20 cellular contexts compared by ENCODE assay signal in genomic region chr14:54085841-54086240, GRCh38.
A peak's percentile ranks its signal among the peaks of the same experiment; 100 is the strongest.
DNase-seq lines count a peak whose midpoint lies in the region; ATAC-seq, FAIRE-seq and TF ChIP-seq lines count a peak whose summit lies in the region.
"Had no signal": no experiment of that assay in that cellular context is flagged by ENCODE, and none has a peak within 500 bp of the region (broad histone marks: within the 10 kb centered on the region; RNA-seq: fewer than 3 reads in every experiment).

No MANE protein-coding gene starts in this region.

- peaks cover 12% of the 10 kb centered on the region for H3K4me1 Mint-ChIP-seq in astrocyte (ENCODE audit: low read depth, unreplicated experiment)
- H3K4me1 Mint-ChIP-seq in HFFc6 (ENCODE audit: low read depth) = peaks cover 14% of the 10 kb centered on the region; the same call in 1 of the 2 replicates
- H3K4me1 Mint-ChIP-seq: CD4-positive, CD25-positive, alpha-beta regulatory T cell had no signal

- no peak overlapping the region for H3K27ac ChIP-seq in astrocyte (ENCODE audit: low read depth, low read length)
- H3K27ac ChIP-seq in mesenchymal stem cell (ENCODE audit: low read length, poor library complexity, severe bottlenecking) = no peak overlapping the region
- peak overlapping the region; percentile 24 to 69 (median 53) for H3K27ac ChIP-seq in transverse colon
- H3K27ac ChIP-seq: A549 had no signal

- no peak overlapping the region for H2AK5ac ChIP-seq in mesenchymal stem cell (ENCODE audit: low read length, severe bottlenecking)

- in situ Hi-C loops in transverse colon (cut with MboI; ENCODE audit: low pct_ligation_motif_present in 1 of 4, low pct_unique_long_range_greater_than_20kb in 1 of 4, low sequenced_read_pairs in 3 of 4) = no loop called here

- H3K4me1 ChIP-seq in astrocyte (ENCODE audit: insufficient read depth, low read length) (no peaks in the 10 kb centered on the region), mesenchymal stem cell (ENCODE audit: control insufficient read depth, insufficient read depth, low read depth, low read length) (no peaks in the 10 kb centered on the region), transverse colon (no peaks in the 10 kb centered on the region)
- H3K4me1 ChIP-seq: A549 had no signal

- H3K79me1 ChIP-seq in mesenchymal stem cell (replicated peaks; ENCODE audit: low read length, poor library complexity, severe bottlenecking) = no peaks in the 10 kb centered on the region

- no peaks in the 10 kb centered on the region for H4K20me1 ChIP-seq in astrocyte (ENCODE audit: insufficient read depth, low read length)

- H3K27me3 Mint-ChIP-seq in astrocyte (ENCODE audit: low read depth, unreplicated experiment) (no peaks in the 10 kb centered on the region), HFFc6 (ENCODE audit: insufficient read depth) (peaks cover 3% of the 10 kb centered on the region; the same call in 1 of the 2 replicates)
- H3K27me3 Mint-ChIP-seq: CD4-positive, CD25-positive, alpha-beta regulatory T cell had no signal

- TF ChIP-seq POLR2A in transverse colon (IDR thresholded peaks at IDR 0.05) = no peak

- no peak overlapping the region for H2BK5ac ChIP-seq in mesenchymal stem cell (ENCODE audit: low read depth, low read length, poor library complexity, severe bottlenecking)

- ATAC-seq in HG03108 (IDR thresholded peaks at IDR 0.05; ENCODE audit: unreplicated experiment) = no peak
- ATAC-seq: A549, GM23338 had no signal

- H2BK120ac ChIP-seq in mesenchymal stem cell (ENCODE audit: low read depth, low read length) = peak overlapping the region; percentile 50

- FAIRE-seq in astrocyte (lab: Jason Lieb, UNC) = no peak
- FAIRE-seq: A549 had no signal

- H3K9me3 ChIP-seq in astrocyte (ENCODE audit: insufficient read depth, low read depth, low read length) (no peaks in the 10 kb centered on the region), mesenchymal stem cell (ENCODE audit: control insufficient read depth, low read length) (no peaks in the 10 kb centered on the region), transverse colon (no peaks in the 10 kb centered on the region)
- H3K9me3 ChIP-seq: A549, MG63 had no signal

- H4K91ac ChIP-seq in mesenchymal stem cell (ENCODE audit: low read length) = no peak overlapping the region

- H3K9ac ChIP-seq in astrocyte (ENCODE audit: low read length) (no peak overlapping the region), mesenchymal stem cell (ENCODE audit: low read length) (peak overlapping the region; percentile 61)

- H2BK15ac ChIP-seq in mesenchymal stem cell (ENCODE audit: low read depth, poor library complexity, severe bottlenecking) = no peak overlapping the region

- no peaks in the 10 kb centered on the region for H3K79me2 ChIP-seq in astrocyte (ENCODE audit: insufficient read depth, low read length)

- H4K8ac ChIP-seq in mesenchymal stem cell (ENCODE audit: low read length) = peak overlapping the region; percentile 62

- DNase-seq in AG10803 (ENCODE audit: low read depth) = peak; percentile 28
- peak; percentile 65 for DNase-seq in astrocyte (ENCODE audit: low read depth)
- peak; percentile 50 for DNase-seq in mesenchymal stem cell
- no peak for DNase-seq in transverse colon
- DNase-seq in HFFc6 = no peak
- DNase-seq in activated CD8-positive, alpha-beta memory T cell treated with anti-CD3 and anti-CD28 coated beads, Interleukin-2, amount 50 U/mL, for 48 hours = no peak
- DNase-seq in inferior parietal cortex (ENCODE audit: extremely low spot score) = no peak
- DNase-seq: AML-193; Calu3; CD4-positive, CD25-positive, alpha-beta regulatory T cell; DMS79 treated with DMSO at 0.1 percent for 48 hours; GF-D8; KG1; MG63; NCI-H1105; NCI-H187; Right ventricle myocardium superior had no signal

- no peak overlapping the region for H3K4me2 ChIP-seq in astrocyte (ENCODE audit: low read length)
- H3K4me2 ChIP-seq in mesenchymal stem cell (ENCODE audit: low read length, poor library complexity, severe bottlenecking) = no peak overlapping the region
- H3K4me2 ChIP-seq: A549, GM23338 had no signal

- no peak overlapping the region for H3K4me3 ChIP-seq in AG10803 (ENCODE audit: low read length)
- H3K4me3 ChIP-seq in astrocyte (ENCODE audit: insufficient read depth, low read depth, low read length) = no peak overlapping the region
- no peak overlapping the region for H3K4me3 ChIP-seq in mesenchymal stem cell (ENCODE audit: insufficient read depth in 1 of 2, low read depth in 1 of 2, low read length in 2 of 2)
- H3K4me3 ChIP-seq in transverse colon = no peak overlapping the region
- H3K4me3 ChIP-seq: A549, GM23338, MG63 had no signal

- H3K23ac ChIP-seq in mesenchymal stem cell (ENCODE audit: low read length in 2 of 2) = no peak overlapping the region

- TF ChIP-seq EP300 in transverse colon (IDR thresholded peaks at IDR 0.05; ENCODE audit: low read depth) = no peak

- no peak overlapping the region for H3K14ac ChIP-seq in mesenchymal stem cell (ENCODE audit: low read length in 2 of 2)

- H3K36me3 ChIP-seq in astrocyte (ENCODE audit: insufficient read depth, low read length) = no peaks in the 10 kb centered on the region
- H3K36me3 ChIP-seq in mesenchymal stem cell (ENCODE audit: control insufficient read depth in 1 of 2, insufficient read depth in 2 of 2, low read depth in 1 of 2, low read length in 2 of 2) = no peaks in the 10 kb centered on the region
- no peaks in the 10 kb centered on the region for H3K36me3 ChIP-seq in transverse colon
- H3K36me3 ChIP-seq: MG63 had no signal

- H3K27me3 ChIP-seq in astrocyte (ENCODE audit: insufficient read depth, low read length) (no peaks in the 10 kb centered on the region), mesenchymal stem cell (ENCODE audit: control insufficient read depth in 1 of 2, insufficient read depth in 1 of 2, low read length in 2 of 2) (no peaks in the 10 kb centered on the region), transverse colon (no peaks in the 10 kb centered on the region)
- H3K27me3 ChIP-seq: MG63 had no signal

- H3K27ac Mint-ChIP-seq in astrocyte (ENCODE audit: unreplicated experiment) (no peak overlapping the region), HFFc6 (no peak overlapping the region)
- H3K27ac Mint-ChIP-seq: CD4-positive, CD25-positive, alpha-beta regulatory T cell; GM23338 had no signal

- TF ChIP-seq CTCF in AG10803 (conservative IDR thresholded peaks at IDR 0.05; ENCODE audit: low read length) = no peak
- no peak for TF ChIP-seq CTCF in astrocyte (IDR thresholded peaks at IDR 0.05; ENCODE audit: insufficient read depth, low read depth, low read length)
- TF ChIP-seq CTCF in transverse colon (IDR thresholded peaks at IDR 0.05) = no peak
- no peak for TF ChIP-seq CTCF in HFFc6 (IDR thresholded peaks at IDR 0.05)

- H3K9me3 Mint-ChIP-seq in astrocyte (ENCODE audit: unreplicated experiment) = no peaks in the 10 kb centered on the region
- no peaks in the 10 kb centered on the region for H3K9me3 Mint-ChIP-seq in HFFc6
- H3K9me3 Mint-ChIP-seq: GM23338 had no signal

- WGBS in mesenchymal stem cell = 39% methylated on average over 3 of the region's 4 CpGs
- 67 to 73% methylated on average over 4 of the region's 4 CpGs for WGBS in transverse colon (ENCODE audit: low coverage in 1 of 2), 2 donors

- H3K36me3 Mint-ChIP-seq in astrocyte (ENCODE audit: low read depth, unreplicated experiment) (no peaks in the 10 kb centered on the region), HFFc6 (ENCODE audit: low read depth) (no peaks in the 10 kb centered on the region)
- H3K36me3 Mint-ChIP-seq: CD4-positive, CD25-positive, alpha-beta regulatory T cell had no signal

- intact Hi-C loops in transverse colon (cut with DNase I; ENCODE audit: low total_unique reads) = no loop called here

- peak overlapping the region in 1 of 2 experiments; percentile 52 for H3K18ac ChIP-seq in mesenchymal stem cell (ENCODE audit: low read depth in 1 of 2, low read length in 2 of 2)

- H2AFZ ChIP-seq in astrocyte (ENCODE audit: low read depth, low read length) = no peak overlapping the region
- no peak overlapping the region for H2AFZ ChIP-seq in mesenchymal stem cell (ENCODE audit: low read depth, low read length)
- H2AFZ ChIP-seq: GM23338 had no signal

- peak overlapping the region; percentile 85 to 87 for H2BK12ac ChIP-seq in mesenchymal stem cell (ENCODE audit: low read length in 2 of 2)

- H3K4me3 Mint-ChIP-seq in astrocyte (ENCODE audit: unreplicated experiment) = no peak overlapping the region
- H3K4me3 Mint-ChIP-seq in HFFc6 = no peak overlapping the region
- H3K4me3 Mint-ChIP-seq: CD4-positive, CD25-positive, alpha-beta regulatory T cell; GM23338 had no signal

- H3K4ac ChIP-seq in mesenchymal stem cell (ENCODE audit: low read depth in 1 of 2, low read length in 2 of 2) = peak overlapping the region; percentile 35 to 84

Comparison
In these comparisons a context has a peak if more than half of its experiments do, and no peak if none do; other contexts are left out.
1. DNase-seq: peak in AG10803 (single experiment), astrocyte (single experiment) and mesenchymal stem cell (single experiment); none in transverse colon (single experiment), HFFc6 (single experiment), activated CD8-positive, alpha-beta memory T cell treated with anti-CD3 and anti-CD28 coated beads, Interleukin-2, amount 50 U/mL, for 48 hours (single experiment) and inferior parietal cortex (single experiment).
2. H3K27ac ChIP-seq: peak in transverse colon (4 of 4); none in astrocyte (single experiment) and mesenchymal stem cell (single experiment).